Comparison of ENCODE assay signal across 16 cellular contexts in the genomic region with DNA sequence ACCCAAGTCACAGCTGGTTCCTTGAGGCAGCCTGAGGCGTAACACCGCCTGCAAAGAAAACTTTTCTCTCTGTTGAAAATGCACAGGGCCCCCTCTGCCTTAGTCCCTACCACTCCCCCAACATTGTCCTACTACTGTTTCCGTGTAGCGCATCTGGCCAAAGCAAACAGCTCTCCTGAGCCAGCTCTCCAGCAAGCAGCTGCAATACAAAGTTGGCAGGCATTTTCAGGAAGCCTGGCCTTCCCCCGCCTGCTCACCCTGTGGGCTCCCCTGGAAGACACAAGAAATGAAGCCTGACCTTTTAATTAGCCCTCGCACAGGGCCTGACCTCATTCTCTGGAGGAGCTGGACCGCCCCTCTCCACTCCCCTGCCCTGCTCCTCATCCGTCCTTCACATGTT.
DNase-seq lines count a peak whose midpoint lies in the region; ATAC-seq, FAIRE-seq and TF ChIP-seq lines count a peak whose summit lies in the region.
"Had no signal": no experiment of that assay in that cellular context is flagged by ENCODE, and none has a peak within 500 bp of the region (broad histone marks: within the 10 kb centered on the region; RNA-seq: fewer than 3 reads in every experiment).

No MANE protein-coding gene starts in this region.

- TF ChIP-seq EP300 in HepG2 (IDR thresholded peaks at IDR 0.05; ENCODE audit: low read depth in 2 of 2, low read length in 2 of 2): no peak
- no peak for TF ChIP-seq EP300 in HepG2 (CRISPR knock-in tag; IDR thresholded peaks at IDR 0.05; ENCODE audit: borderline replicate concordance)
- no peak for TF ChIP-seq EP300 in ovary (IDR thresholded peaks at IDR 0.05)

- WGBS in liver: 42% methylated on average over 8 of the region's 8 CpGs
- 39% methylated on average over 8 of the region's 8 CpGs for WGBS in HepG2 (ENCODE audit: low lambda C conversion rate)
- 2 to 6% methylated on average over 8 of the region's 8 CpGs for WGBS in aorta, 2 donors
- WGBS in ovary, 3 donors: 3 to 5% (median 4%) methylated on average over 8 of the region's 8 CpGs

- TF ChIP-seq POLR2A in HepG2 (IDR thresholded peaks at IDR 0.05; ENCODE audit: insufficient read depth in 1 of 2, low read depth in 2 of 2, low read length in 2 of 2) (no peak), ovary (IDR thresholded peaks at IDR 0.05) (no peak)

- peaks cover 0 to 5% of the 10 kb centered on the region in 2 donors for H3K9me3 Mint-ChIP-seq in activated naive CD4-positive, alpha-beta T cell treated with anti-CD3 and anti-CD28 coated beads, Interleukin-2, amount 50 U/mL, for 72 hours
- H3K9me3 Mint-ChIP-seq: activated T-cell treated with anti-CD3 and anti-CD28 coated beads, Interleukin-2, amount 50 U/mL, for 4 hours; type B pancreatic cell had no signal

- H3K27me3 ChIP-seq in liver (ENCODE audit: control insufficient read depth in 4 of 4, insufficient read depth in 4 of 4, low read length in 3 of 4) (peaks cover 0 to 3% (median 0%) of the 10 kb centered on the region in 4 donors), HepG2 (ENCODE audit: control insufficient read depth in 1 of 2, insufficient read depth in 2 of 2, low read length in 2 of 2) (peaks cover 0 to 17% of the 10 kb centered on the region in 2 experiments; a peak in 4 of 5 replicates), aorta (ENCODE audit: control insufficient read depth in 1 of 2, insufficient read depth in 2 of 2, low read length in 1 of 2) (no peaks in the 10 kb centered on the region), BE2C (no peaks in the 10 kb centered on the region), ovary (no peaks in the 10 kb centered on the region)

- H3K27ac Mint-ChIP-seq in activated naive CD4-positive, alpha-beta T cell treated with anti-CD3 and anti-CD28 coated beads, Interleukin-2, amount 50 U/mL, for 72 hours: peak overlapping the region in 1 of 2 donors; percentile 77
- H3K27ac Mint-ChIP-seq: activated CD4-positive, alpha-beta T cell treated with anti-CD3 and anti-CD28 coated beads, Interleukin-2, amount 10 ng/mL, durations not matched to agents 7 days and 5 days; T-helper 2 cell treated with Interferon-gamma antibody and Interleukin-4, amounts not matched to agents 5 μg/mL and 100 μg/mL, for 36 hours; type B pancreatic cell had no signal

- peaks cover 0 to 7% of the 10 kb centered on the region in 2 donors for H3K36me3 Mint-ChIP-seq in activated naive CD4-positive, alpha-beta T cell treated with anti-CD3 and anti-CD28 coated beads, Interleukin-2, amount 50 U/mL, for 72 hours
- H3K36me3 Mint-ChIP-seq: type B pancreatic cell had no signal

- no peaks in the 10 kb centered on the region for H4K20me1 ChIP-seq in HepG2 (ENCODE audit: insufficient read depth, low read length)

- no peak for ATAC-seq in HepG2
- peak; percentile 91 for ATAC-seq in mucosa of descending colon
- peak; percentile 58 for ATAC-seq in aorta (ENCODE audit: low FRiP score)
- no peak for ATAC-seq in activated naive CD4-positive, alpha-beta T cell treated with anti-CD3 and anti-CD28 coated beads, Interleukin-2, amount 50 U/mL, for 72 hours
- ATAC-seq: activated T-cell treated with anti-CD3 and anti-CD28 coated beads, Interleukin-2, amount 50 U/mL, for 4 hours had no signal

- peaks cover 7 to 12% (median 11%) of the 10 kb centered on the region in 4 donors for H3K4me1 ChIP-seq in liver (ENCODE audit: control insufficient read depth in 4 of 4, insufficient read depth in 4 of 4, low read length in 3 of 4)
- peaks cover 10% of the 10 kb centered on the region for H3K4me1 ChIP-seq in HepG2 (ENCODE audit: insufficient read depth, low read length)
- H3K4me1 ChIP-seq in mucosa of descending colon (ENCODE audit: low read depth): no peaks in the 10 kb centered on the region
- no peaks in the 10 kb centered on the region for H3K4me1 ChIP-seq in aorta (ENCODE audit: control insufficient read depth in 1 of 2, insufficient read depth in 2 of 2, low read length in 2 of 2)
- H3K4me1 ChIP-seq in BE2C: peaks cover 4% of the 10 kb centered on the region; the same call in 1 of the 2 replicates
- H3K4me1 ChIP-seq in ovary (ENCODE audit: insufficient read depth): no peaks in the 10 kb centered on the region

- no peak overlapping the region for H3K9ac ChIP-seq in liver (ENCODE audit: low read depth in 1 of 2, low read length in 2 of 2)
- no peak overlapping the region for H3K9ac ChIP-seq in HepG2 (ENCODE audit: insufficient read depth, low read depth, low read length)

- H3K4me3 ChIP-seq in liver (ENCODE audit: low read depth in 1 of 3, low read length in 3 of 3): no peak overlapping the region
- no peak overlapping the region for H3K4me3 ChIP-seq in HepG2 (replicated peaks in 1 of 3; ENCODE audit: insufficient read depth in 1 of 3, low read depth in 2 of 3, low read length in 3 of 3)
- H3K4me3 ChIP-seq in cardiac fibroblast (replicated peaks in 1 of 2; ENCODE audit: low read depth in 2 of 2, low read length in 2 of 2): no peak overlapping the region
- H3K4me3 ChIP-seq in mucosa of descending colon: no peak overlapping the region
- H3K4me3 ChIP-seq in aorta (ENCODE audit: low read length in 2 of 2): no peak overlapping the region
- H3K4me3 ChIP-seq in BE2C (ENCODE audit: low read depth, low read length): no peak overlapping the region
- no peak overlapping the region for H3K4me3 ChIP-seq in ovary

- H3K9me3 ChIP-seq in liver (ENCODE audit: control insufficient read depth in 4 of 4, low read length in 3 of 4): no peaks in the 10 kb centered on the region
- no peaks in the 10 kb centered on the region for H3K9me3 ChIP-seq in HepG2 (ENCODE audit: low read length)
- H3K9me3 ChIP-seq in mucosa of descending colon: no peaks in the 10 kb centered on the region
- H3K9me3 ChIP-seq in aorta (ENCODE audit: control insufficient read depth, low read length): no peaks in the 10 kb centered on the region
- H3K9me3 ChIP-seq in BE2C: no peaks in the 10 kb centered on the region
- H3K9me3 ChIP-seq in ovary: no peaks in the 10 kb centered on the region

- BruUV-seq in HepG2 (replicated peaks; lab: Mats Ljungman, UMichigan): no TSS peak

- no peak overlapping the region for H3K27ac ChIP-seq in liver (ENCODE audit: low read depth in 1 of 2, low read length in 2 of 2)
- H3K27ac ChIP-seq in HepG2 (ENCODE audit: extremely low read length, insufficient read depth, low read length): no peak overlapping the region
- no peak overlapping the region for H3K27ac ChIP-seq in aorta (ENCODE audit: low read depth in 1 of 2, low read length in 2 of 2)
- H3K27ac ChIP-seq in ovary: no peak overlapping the region
- H3K27ac ChIP-seq: RWPE1 had no signal

- H2AFZ ChIP-seq in HepG2 (ENCODE audit: low read length): no peak overlapping the region

- H3K4me2 ChIP-seq in HepG2 (ENCODE audit: low read depth, low read length): no peak overlapping the region

- no peaks in the 10 kb centered on the region for H3K79me2 ChIP-seq in HepG2 (ENCODE audit: insufficient read depth, low read length)

- DNase-seq in HepG2 (ENCODE audit: low spot score) (no peak), cardiac fibroblast (ENCODE audit: low read depth in 2 of 2) (peak; percentile 6 to 80), mucosa of descending colon (peak; percentile 58 to 69 (median 62)), aorta (peak in 1 of 2 donors; percentile 61), BE2C (no peak), ovary (no peak)
- DNase-seq in activated naive CD4-positive, alpha-beta T cell treated with anti-CD3 and anti-CD28 coated beads, Interleukin-2, amount 50 U/mL, for 72 hours (ENCODE audit: low spot score in 2 of 2): no peak
- DNase-seq: activated CD4-positive, alpha-beta T cell treated with anti-CD3 and anti-CD28 coated beads, Interleukin-2, amount 10 ng/mL, durations not matched to agents 7 days and 5 days; activated T-cell treated with anti-CD3 and anti-CD28 coated beads, Interleukin-2, amount 50 U/mL, for 4 hours; dermis blood vessel endothelial cell; DND-41; stimulated activated CD4-positive, alpha-beta T cell treated with anti-CD3 and anti-CD28 coated beads, Interleukin-1b, Interleukin-23, amount 100 ng/mL, for 48 hours had no signal

- TF ChIP-seq CTCF in liver (IDR thresholded peaks at IDR 0.05; ENCODE audit: low read depth, low read length, missing input control) (no peak), HepG2 (CRISPR knock-in tag; IDR thresholded peaks at IDR 0.05) (no peak), cardiac fibroblast (IDR thresholded peaks at IDR 0.05; ENCODE audit: low read depth, low read length) (no peak), mucosa of descending colon (IDR thresholded peaks at IDR 0.05) (no peak), BE2C (IDR thresholded peaks at IDR 0.05; ENCODE audit: low read depth, low read length) (no peak), ovary (IDR thresholded peaks at IDR 0.05) (no peak)

- FAIRE-seq in HepG2 (lab: Jason Lieb, UNC): no peak

- TF ChIP-seq RAD21 in liver (IDR thresholded peaks at IDR 0.05) (no peak), HepG2 (CRISPR knock-in tag; IDR thresholded peaks at IDR 0.05) (no peak)

- H3K36me3 ChIP-seq in liver (ENCODE audit: control insufficient read depth in 4 of 4, insufficient read depth in 3 of 4, low read depth in 1 of 4, low read length in 3 of 4) (no peaks in the 10 kb centered on the region), HepG2 (replicated peaks in 1 of 2; ENCODE audit: control insufficient read depth in 1 of 2, insufficient read depth in 2 of 2, low read length in 2 of 2) (no peaks in the 10 kb centered on the region), mucosa of descending colon (ENCODE audit: low read depth) (no peaks in the 10 kb centered on the region), aorta (ENCODE audit: control insufficient read depth in 1 of 2, insufficient read depth in 2 of 2, low read length in 1 of 2) (no peaks in the 10 kb centered on the region), BE2C (no peaks in the 10 kb centered on the region), ovary (no peaks in the 10 kb centered on the region)

- CTCF ChIA-PET in HepG2 (lab: Yijun Ruan, JAX; ENCODE audit: low intra/inter-chr PET ratio, low total read pairs): no interaction called here

- POLR2A ChIA-PET in HepG2 (lab: Yijun Ruan, JAX): no interaction called here

- intact Hi-C loops in HepG2 (cut with micrococcal nuclease; ENCODE audit: unreplicated experiment) (loop anchor here (10.0 kb wide), 1 partner anchor 117 kb away; no protein-coding TSS in a partner anchor), mucosa of descending colon (cut with DNase I, micrococcal nuclease) (no loop called here), aorta (cut with DNase I) (no loop called here), ovary (cut with DNase I) (no loop called here)

- in situ Hi-C loops in HepG2 (cut with HindIII; ENCODE audit: extremely low pct_ligation_motif_present, low pct_unique_long_range_greater_than_20kb): no loop called here

TF ChIP-seq in liver, 16 proteins besides CTCF, POLR2A, EP300 and RAD21 (continues in another document):
- TF ChIP-seq HNF4G (IDR thresholded peaks at IDR 0.05) (no peak), JUND (IDR thresholded peaks at IDR 0.05) (no peak), RXRA (IDR thresholded peaks at IDR 0.05) (no peak), NR2F2 (IDR thresholded peaks at IDR 0.05) (peak; percentile 26)

TF ChIP-seq in HepG2, 621 proteins besides CTCF, POLR2A, EP300 and RAD21 (continues in another document):
- TF ChIP-seq KDM5B (CRISPR knock-in tag; IDR thresholded peaks at IDR 0.05; ENCODE audit: borderline replicate concordance): no peak
- no peak for TF ChIP-seq CCDC6 (CRISPR knock-in tag; IDR thresholded peaks at IDR 0.05)
- no peak for TF ChIP-seq CENPT (CRISPR knock-in tag; IDR thresholded peaks at IDR 0.05; ENCODE audit: low read depth)

Comparison
In these comparisons a context has a peak if more than half of its experiments do, and no peak if none do; other contexts are left out.
1. ATAC-seq: peak in mucosa of descending colon (single experiment) and aorta (single experiment); none in HepG2 (single experiment) and activated naive CD4-positive, alpha-beta T cell treated with anti-CD3 and anti-CD28 coated beads, Interleukin-2, amount 50 U/mL, for 72 hours (0 of 2).
2. DNase-seq: peak in cardiac fibroblast (2 of 2) and mucosa of descending colon (3 of 3); none in HepG2 (single experiment), BE2C (single experiment), activated naive CD4-positive, alpha-beta T cell treated with anti-CD3 and anti-CD28 coated beads, Interleukin-2, amount 50 U/mL, for 72 hours (0 of 2) and ovary (0 of 5).